9 cellular contexts compared by ENCODE assay signal in the genomic region with DNA sequence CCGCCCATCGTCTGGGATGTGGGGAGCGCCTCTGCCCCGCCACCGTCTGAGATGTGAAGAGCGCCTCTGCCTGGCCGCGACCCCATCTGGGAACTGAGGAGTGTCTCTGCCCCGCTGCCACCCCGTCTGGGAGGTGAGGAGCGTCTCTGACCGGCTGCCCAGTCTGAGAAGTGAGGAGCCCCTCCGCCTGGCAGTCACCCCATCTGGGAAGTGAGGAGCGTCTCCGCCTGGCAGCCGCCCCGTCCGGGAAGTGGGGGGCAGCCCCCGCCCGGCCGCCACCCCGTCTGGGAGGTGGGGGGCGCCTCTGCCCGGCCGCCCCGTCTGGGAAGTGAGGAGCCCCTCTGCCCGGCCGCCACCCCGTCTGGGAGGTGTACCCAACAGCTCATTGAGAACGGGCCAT. TPM values are rescaled to one million over a fixed set of nuclear protein-coding genes. Genes with fewer than 3 reads are reported as not detected.
"Had no signal": no experiment of that assay in that cellular context is flagged by ENCODE, and none has a peak within 500 bp of the region (broad histone marks: within the 10 kb centered on the region; RNA-seq: fewer than 3 reads in every experiment).

No MANE protein-coding gene starts in this region.

RNA-seq across cellular contexts. Expression of gene DGAT2L6, which starts 54.3 kb away (rescaled TPM):
- total RNA-seq: OCI-LY7, PC-3, PC-9, Peyer's patch, Right ventricle myocardium superior, RPMI7951, SJCRH30, SJSA1, T-cell had no signal
